Comparison of ENCODE assay signal across 12 cellular contexts in genomic region chr14:22163051-22163450, GRCh38.
DNase-seq lines count a peak whose midpoint lies in the region; ATAC-seq, FAIRE-seq and TF ChIP-seq lines count a peak whose summit lies in the region.
"Had no signal": no experiment of that assay in that cellular context is flagged by ENCODE, and none has a peak within 500 bp of the region (broad histone marks: within the 10 kb centered on the region; RNA-seq: fewer than 3 reads in every experiment).

No MANE protein-coding gene starts in this region.

- intact Hi-C loops in CD4-positive, alpha-beta T cell (cut with DNase I, micrococcal nuclease), result loop anchor here (5.0 to 10.0 kb wide), 4 partner anchors 41 to 392 kb away; no protein-coding TSS in a partner anchor

- H3K9me1 ChIP-seq in keratinocyte (ENCODE audit: control insufficient read depth, extremely low read depth, insufficient read depth, low read length), result no peaks in the 10 kb centered on the region

- dilution Hi-C loops in keratinocyte (cut with MboI; ENCODE audit: extremely low pct_ligation_motif_present, low sequenced_read_pairs), result no loop called here

- no peak overlapping the region for H3K27ac ChIP-seq in CD4-positive, alpha-beta T cell (ENCODE audit: low read depth, low read length)
- H3K27ac ChIP-seq in keratinocyte (ENCODE audit: control insufficient read depth, insufficient read depth, low read length), result no peak overlapping the region
- H3K27ac ChIP-seq: gastrocnemius medialis had no signal

- FAIRE-seq in keratinocyte (lab: Jason Lieb, UNC), result no peak

- no peaks in the 10 kb centered on the region for H4K20me1 ChIP-seq in keratinocyte (ENCODE audit: control insufficient read depth, extremely low read depth, insufficient read depth, low read length)

- H3K36me3 ChIP-seq in keratinocyte (ENCODE audit: control insufficient read depth in 2 of 2, extremely low read depth in 1 of 2, insufficient read depth in 2 of 2, low read length in 2 of 2), result no peaks in the 10 kb centered on the region
- H3K36me3 ChIP-seq: gastrocnemius medialis had no signal

- POLR2A ChIA-PET in CD4-positive, alpha-beta T cell (lab: Charles Lee), result interaction anchor here (0.8 to 1.6 kb wide), 6 partner anchors 10 to 407 kb away, joined by 3 to 5 read pairs (median 4); no protein-coding TSS in a partner anchor

- peak overlapping the region; percentile 82 for H3K27ac Mint-ChIP-seq in CD4-positive, alpha-beta T cell
- H3K27ac Mint-ChIP-seq: nephron had no signal

- H3K4me3 ChIP-seq in WI38 (ENCODE audit: low read depth, low read length) (no peak overlapping the region), keratinocyte (ENCODE audit: control insufficient read depth in 2 of 3, extremely low read depth in 1 of 3, insufficient read depth in 2 of 3, low read depth in 1 of 3, low read length in 3 of 3) (no peak overlapping the region)
- H3K4me3 ChIP-seq: gastrocnemius medialis had no signal

- H3K4me3 Mint-ChIP-seq in CD4-positive, alpha-beta T cell, result peak overlapping the region; percentile 91
- H3K4me3 Mint-ChIP-seq: nephron had no signal

- no peak overlapping the region for H3K4me2 ChIP-seq in keratinocyte (ENCODE audit: control insufficient read depth, extremely low read depth, insufficient read depth, low read depth, low read length)

- ATAC-seq in CD4-positive, alpha-beta T cell (ENCODE audit: poor library complexity), result peak; percentile 61
- ATAC-seq in GM18868 (IDR thresholded peaks at IDR 0.05; ENCODE audit: unreplicated experiment) (no peak), GM18858 (IDR thresholded peaks at IDR 0.05; ENCODE audit: unreplicated experiment) (no peak)
- ATAC-seq: gastrocnemius medialis had no signal

- no peak overlapping the region for H3K9ac ChIP-seq in keratinocyte (ENCODE audit: control insufficient read depth, extremely low read depth, insufficient read depth, low read length)

- H3K79me2 ChIP-seq in keratinocyte (ENCODE audit: control insufficient read depth, insufficient read depth, low read length), result no peaks in the 10 kb centered on the region

- CTCF ChIA-PET in CD4-positive, alpha-beta T cell (lab: Charles Lee), result interaction anchor here (0.9 to 1.6 kb wide), 2 partner anchors 394 to 407 kb away, joined by 5 to 7 read pairs; no protein-coding TSS in a partner anchor

- DNase-seq in CD4-positive, alpha-beta T cell, result no peak
- no peak for DNase-seq in GM20000 (ENCODE audit: low spot score)
- DNase-seq in keratinocyte (ENCODE audit: low read depth, low spot score), result no peak
- DNase-seq in mesenteric fat pad (ENCODE audit: low spot score), result no peak
- no peak for DNase-seq in activated CD4-positive, CD25-positive, alpha-beta regulatory T cell (lab: John Stamatoyannopoulos, UW)
- DNase-seq: activated gamma-delta T cell treated with Interleukin-2 at 50 U/mL for 16 hours, gastrocnemius medialis, Right ventricle myocardium superior had no signal

- H3K27me3 ChIP-seq in CD4-positive, alpha-beta T cell (ENCODE audit: control insufficient read depth, insufficient read depth, low read length), result no peaks in the 10 kb centered on the region
- H3K27me3 ChIP-seq in keratinocyte (ENCODE audit: control insufficient read depth, extremely low read depth, insufficient read depth, low read length), result no peaks in the 10 kb centered on the region
- H3K27me3 ChIP-seq: gastrocnemius medialis had no signal

- H3K9me3 Mint-ChIP-seq in CD4-positive, alpha-beta T cell, result no peaks in the 10 kb centered on the region
- H3K9me3 Mint-ChIP-seq: nephron had no signal

- H3K36me3 Mint-ChIP-seq in CD4-positive, alpha-beta T cell (ENCODE audit: low read depth), result peaks cover 4% of the 10 kb centered on the region

- peaks cover 30% of the 10 kb centered on the region for H3K4me1 ChIP-seq in keratinocyte (ENCODE audit: control insufficient read depth, extremely low read depth, insufficient read depth, low read length)
- H3K4me1 ChIP-seq: gastrocnemius medialis had no signal

- H2AFZ ChIP-seq in keratinocyte (ENCODE audit: control insufficient read depth, low read length), result no peak overlapping the region

- H3K4me1 Mint-ChIP-seq in CD4-positive, alpha-beta T cell (ENCODE audit: low read depth), result peaks cover 8% of the 10 kb centered on the region
- H3K4me1 Mint-ChIP-seq: nephron had no signal

- H3K9me3 ChIP-seq in CD4-positive, alpha-beta T cell (ENCODE audit: control insufficient read depth, low read length), result no peaks in the 10 kb centered on the region
- no peaks in the 10 kb centered on the region for H3K9me3 ChIP-seq in keratinocyte (ENCODE audit: control insufficient read depth, low read depth, low read length)
- H3K9me3 ChIP-seq: gastrocnemius medialis had no signal

- no peak for TF ChIP-seq CTCF in CD4-positive, alpha-beta T cell (IDR thresholded peaks at IDR 0.05)
- TF ChIP-seq CTCF in GM20000 (IDR thresholded peaks at IDR 0.05; ENCODE audit: extremely low read depth, missing control alignments), result peak; percentile 4
- peak; percentile 10; the same call in 1 of the 2 replicates for TF ChIP-seq CTCF in WI38 (IDR thresholded peaks at IDR 0.05; ENCODE audit: low read depth, low read length)
- TF ChIP-seq CTCF in keratinocyte (optimal IDR thresholded peaks at IDR 0.05 in 1 of 3, IDR thresholded peaks at IDR 0.05 in 1 of 3, conservative IDR thresholded peaks at IDR 0.05 in 1 of 3; ENCODE audit: extremely low read depth in 1 of 3, insufficient read depth in 2 of 3, low read length in 3 of 3), result peak in 2 of 3 experiments; percentile 18 to 35

- H3K27me3 Mint-ChIP-seq in CD4-positive, alpha-beta T cell, result no peaks in the 10 kb centered on the region
